ENCODE assay signal across 8 cellular contexts in the genomic region with DNA sequence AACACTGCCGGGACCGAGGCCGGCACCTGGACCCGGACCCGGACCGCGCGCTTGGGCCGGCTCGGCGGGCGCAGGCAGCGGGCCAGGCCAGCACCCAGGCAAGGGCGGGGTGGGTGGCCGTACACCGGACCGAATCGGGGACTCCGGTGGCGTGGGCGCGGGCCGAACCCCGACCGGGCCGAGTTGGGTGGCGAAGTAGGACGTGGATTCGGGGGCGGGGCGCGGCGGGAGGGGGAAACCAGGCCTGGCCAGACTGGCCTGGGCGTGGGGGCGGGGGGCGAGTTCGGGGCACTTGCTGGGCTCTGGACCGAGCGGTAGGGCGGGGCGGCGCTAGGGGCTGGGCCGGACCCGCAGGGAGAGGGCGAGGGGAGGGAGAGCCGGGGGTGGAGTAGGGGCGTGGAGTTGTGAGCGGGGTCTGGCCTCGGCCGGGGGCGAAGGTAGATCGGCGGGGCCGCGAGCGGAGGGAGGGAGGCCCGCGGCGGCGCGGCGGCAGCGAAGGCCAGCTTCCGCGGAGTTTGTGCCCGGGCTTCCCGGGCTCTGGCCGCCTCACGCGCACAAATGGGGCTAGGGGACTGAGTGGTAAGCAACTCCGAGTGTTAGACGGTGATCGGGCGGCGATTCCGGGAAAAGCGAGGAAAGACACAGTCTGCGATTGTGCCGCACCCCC. TPM values are rescaled to one million over a fixed set of nuclear protein-coding genes. Genes with fewer than 3 reads are reported as not detected.
DNase-seq lines count a peak whose midpoint lies in the region; ATAC-seq and TF ChIP-seq lines count a peak whose summit lies in the region.

No MANE protein-coding gene starts in this region.

- intact Hi-C loops in lower leg skin (cut with DNase I; ENCODE audit: low total_unique reads) = no loop called here
- intact Hi-C loops in upper lobe of right lung (cut with DNase I) = no loop called here

- H3K4me1 ChIP-seq in upper lobe of right lung = no peaks in the 10 kb centered on the region

- WGBS in lower leg skin, 2 donors = 0 to 43% methylated on average over 23 to 39 of the region's 79 CpGs

- no peak overlapping the region for H3K27ac ChIP-seq in upper lobe of right lung

- no peaks in the 10 kb centered on the region for H3K9me3 ChIP-seq in upper lobe of right lung

- H3K36me3 ChIP-seq in upper lobe of right lung = no peaks in the 10 kb centered on the region

- H3K4me3 ChIP-seq in cardiac fibroblast (replicated peaks in 1 of 2; ENCODE audit: low read depth in 2 of 2, low read length in 2 of 2) (peak overlapping the region; percentile 54 to 55), lower leg skin (ENCODE audit: low read depth, poor library complexity, severe bottlenecking) (peak overlapping the region; percentile 17), upper lobe of right lung (no peak overlapping the region)

- ATAC-seq in upper lobe of right lung (peak; percentile 42), HG03521 (IDR thresholded peaks at IDR 0.05; ENCODE audit: unreplicated experiment) (no peak)

- TF ChIP-seq CTCF in cardiac fibroblast (IDR thresholded peaks at IDR 0.05; ENCODE audit: low read depth, low read length) (no peak), lower leg skin (IDR thresholded peaks at IDR 0.05) (no peak), upper lobe of right lung (IDR thresholded peaks at IDR 0.05) (no peak)

- TF ChIP-seq POLR2A in lower leg skin (IDR thresholded peaks at IDR 0.05) = no peak

- no peaks in the 10 kb centered on the region for H3K27me3 ChIP-seq in upper lobe of right lung

- peak; percentile 38 for DNase-seq in EH (ENCODE audit: low read depth)
- peak; percentile 25 for DNase-seq in NCI-H2227 treated with DMSO at 0.1 percent for 48 hours (lab: John Stamatoyannopoulos, UW)
- peak in 1 of 2 donors; percentile 38 for DNase-seq in cardiac fibroblast (ENCODE audit: low read depth in 2 of 2)
- DNase-seq in lower leg skin (ENCODE audit: low spot score in 2 of 2) = peak in 1 of 2 donors; percentile 89
- peak; percentile 74 for DNase-seq in upper lobe of right lung
- no peak for DNase-seq in NCI-H345 (lab: John Stamatoyannopoulos, UW)
- no peak for DNase-seq in activated CD4-positive, CD25-positive, alpha-beta regulatory T cell (lab: John Stamatoyannopoulos, UW)

RNA-seq across cellular contexts. Expression of a gene that starts 1.8 kb away (rescaled TPM):
- total RNA-seq in lower leg skin (10 to 100 TPM in 1 of 4 donors, 1 to 10 TPM in 3; 4.3 to 10.0 (median 7.9) TPM), upper lobe of right lung (15.0 TPM)

Comparison
In these comparisons a context has a peak if more than half of its experiments do, and no peak if none do; other contexts are left out.
1. DNase-seq: peak in EH (single experiment), NCI-H2227 treated with DMSO at 0.1 percent for 48 hours (single experiment) and upper lobe of right lung (single experiment); none in NCI-H345 (single experiment) and activated CD4-positive, CD25-positive, alpha-beta regulatory T cell (0 of 4).